ENCODE assay signal across 8 cellular contexts in genomic region chr9:77176686-77177142, GRCh38. TPM values are rescaled to one million over a fixed set of nuclear protein-coding genes. Genes with fewer than 3 reads are reported as not detected.
DNase-seq lines count a peak whose midpoint lies in the region; ATAC-seq, FAIRE-seq and TF ChIP-seq lines count a peak whose summit lies in the region.

No MANE protein-coding gene starts in this region.

- H2BK15ac ChIP-seq in mesenchymal stem cell (ENCODE audit: low read depth, poor library complexity, severe bottlenecking): no peak overlapping the region

- no peaks in the 10 kb centered on the region for H3K9me3 ChIP-seq in right atrium auricular region
- no peaks in the 10 kb centered on the region for H3K9me3 ChIP-seq in GM12878 (replicated peaks; ENCODE audit: control insufficient read depth, insufficient read depth, low read length)
- H3K9me3 ChIP-seq in mesenchymal stem cell (ENCODE audit: control insufficient read depth, low read length): no peaks in the 10 kb centered on the region
- H3K9me3 ChIP-seq in vagina: no peaks in the 10 kb centered on the region

- H2AFZ ChIP-seq in GM12878 (ENCODE audit: control insufficient read depth, low read depth, low read length): peak overlapping the region; percentile 63
- H2AFZ ChIP-seq in mesenchymal stem cell (ENCODE audit: low read depth, low read length): peak overlapping the region; percentile 49

- TF ChIP-seq RAD21 in GM12878 (IDR thresholded peaks at IDR 0.05; ENCODE audit: insufficient read depth, low read depth, low read length): no peak

- SMC1A ChIA-PET in GM12878 (lab: Charles Lee; ENCODE audit: uncharacterized antibody, unreplicated experiment): interaction anchor here (0.6 to 1.2 kb wide), 5 partner anchors 10 to 207 kb away, joined by 3 to 7 read pairs (median 3); no protein-coding TSS in a partner anchor

- no peak overlapping the region for H3K4ac ChIP-seq in mesenchymal stem cell (ENCODE audit: low read depth in 1 of 2, low read length in 2 of 2)

- H3K9ac ChIP-seq in GM12878 (ENCODE audit: control insufficient read depth, insufficient read depth, low read length) (no peak overlapping the region), mesenchymal stem cell (ENCODE audit: low read length) (peak overlapping the region; percentile 89)

- H3K27ac ChIP-seq in right atrium auricular region (peak overlapping the region; percentile 92 to 96), GM12878 (ENCODE audit: control insufficient read depth, insufficient read depth) (no peak overlapping the region), mesenchymal stem cell (ENCODE audit: low read length, poor library complexity, severe bottlenecking) (peak overlapping the region; percentile 5), vagina (peak overlapping the region; percentile 85)

- in situ Hi-C loops in GM12878 (cut with MboI): no loop called here

- no peaks in the 10 kb centered on the region for H4K20me1 ChIP-seq in GM12878 (ENCODE audit: control insufficient read depth, insufficient read depth)

- POLR2A ChIA-PET in GM12878 (lab: Charles Lee): no interaction called here

- H2AK5ac ChIP-seq in mesenchymal stem cell (ENCODE audit: low read length, severe bottlenecking): no peak overlapping the region

- H2BK5ac ChIP-seq in mesenchymal stem cell (ENCODE audit: low read depth, low read length, poor library complexity, severe bottlenecking): no peak overlapping the region

- H3K27me3 ChIP-seq in right atrium auricular region (no peaks in the 10 kb centered on the region), GM12878 (replicated peaks in 1 of 2; ENCODE audit: control insufficient read depth in 2 of 2, insufficient read depth in 2 of 2, low read length in 1 of 2) (no peaks in the 10 kb centered on the region), mesenchymal stem cell (ENCODE audit: control insufficient read depth in 1 of 2, insufficient read depth in 1 of 2, low read length in 2 of 2) (no peaks in the 10 kb centered on the region), vagina (no peaks in the 10 kb centered on the region)

- H3K79me2 ChIP-seq in GM12878 (ENCODE audit: control insufficient read depth, insufficient read depth, low read length): peaks cover 40% of the 10 kb centered on the region

- TF ChIP-seq CTCF in right atrium auricular region (IDR thresholded peaks at IDR 0.05) (no peak), GM12878 (IDR thresholded peaks at IDR 0.05 in 2 of 3, conservative IDR thresholded peaks at IDR 0.05 in 1 of 3; ENCODE audit: control insufficient read depth in 2 of 3, extremely low read depth in 1 of 3, insufficient read depth in 1 of 3, low read depth in 3 of 3, low read length in 3 of 3) (no peak), vagina (IDR thresholded peaks at IDR 0.05) (no peak)

- peak overlapping the region; percentile 89 to 90 for H3K4me3 ChIP-seq in right atrium auricular region
- H3K4me3 ChIP-seq in GM12878: peak overlapping the region; percentile 98
- H3K4me3 ChIP-seq in mesenchymal stem cell (ENCODE audit: insufficient read depth in 1 of 2, low read depth in 1 of 2, low read length in 2 of 2): peak overlapping the region; percentile 95 to 96
- peak overlapping the region; percentile 87 to 89 for H3K4me3 ChIP-seq in vagina

- H3K79me1 ChIP-seq in mesenchymal stem cell (replicated peaks; ENCODE audit: low read length, poor library complexity, severe bottlenecking): peaks cover 3% of the 10 kb centered on the region

- no peak for DNase-seq in right atrium auricular region (ENCODE audit: low spot score)
- DNase-seq in Right ventricle myocardium superior: no peak
- DNase-seq in GM12878 (ENCODE audit: low read depth, low spot score): no peak
- DNase-seq in mesenchymal stem cell: no peak
- DNase-seq in vagina (ENCODE audit: extremely low spot score in 2 of 2): peak in 1 of 2 donors; percentile 90
- no peak for DNase-seq in NCI-H146 treated with DMSO at 0.1 percent for 48 hours (lab: John Stamatoyannopoulos, UW; ENCODE audit: unreplicated experiment)
- no peak for DNase-seq in NOMO-1 (lab: John Stamatoyannopoulos, UW; ENCODE audit: unreplicated experiment in 2 of 2)
- DNase-seq in stimulated activated CD4-positive, alpha-beta T cell treated with anti-CD3 and anti-CD28 coated beads, Interleukin-15, amount 100 ng/mL, for 24 hours: no peak

- BruUV-seq in GM12878 (replicated peaks; lab: Mats Ljungman, UMichigan): no TSS peak

- peak overlapping the region; percentile 30 for H3K4me2 ChIP-seq in GM12878 (ENCODE audit: control insufficient read depth, insufficient read depth)
- H3K4me2 ChIP-seq in mesenchymal stem cell (ENCODE audit: low read length, poor library complexity, severe bottlenecking): peak overlapping the region; percentile 70

- RAD21 ChIA-PET in GM12878 (lab: Charles Lee; ENCODE audit: unreplicated experiment): interaction anchor here (1.0 to 2.4 kb wide), 2 partner anchors 10 to 39 kb away, joined by 3 to 9 read pairs; no protein-coding TSS in a partner anchor

- no peak for FAIRE-seq in GM12878 (lab: Jason Lieb, UNC)

- H2BK120ac ChIP-seq in mesenchymal stem cell (ENCODE audit: low read depth, low read length): no peak overlapping the region

- TF ChIP-seq EP300 in GM12878 (IDR thresholded peaks at IDR 0.05; ENCODE audit: borderline replicate concordance in 1 of 2, control insufficient read depth in 1 of 2, low read depth in 2 of 2, low read length in 2 of 2): no peak

- TF ChIP-seq POLR2A in GM12878 (IDR thresholded peaks at IDR 0.05; ENCODE audit: low read depth, low read length) (no peak), vagina (IDR thresholded peaks at IDR 0.05) (no peak)

- H3K36me3 ChIP-seq in right atrium auricular region: no peaks in the 10 kb centered on the region
- H3K36me3 ChIP-seq in GM12878 (ENCODE audit: control insufficient read depth in 2 of 2, insufficient read depth in 2 of 2, low read length in 1 of 2): no peaks in the 10 kb centered on the region
- H3K36me3 ChIP-seq in mesenchymal stem cell (ENCODE audit: control insufficient read depth in 1 of 2, insufficient read depth in 2 of 2, low read depth in 1 of 2, low read length in 2 of 2): no peaks in the 10 kb centered on the region
- H3K36me3 ChIP-seq in vagina: no peaks in the 10 kb centered on the region

- CTCF ChIA-PET in GM12878 (lab: Yijun Ruan, JAX): interaction anchor here (1.0 to 3.2 kb wide), 2 partner anchors 10 to 186 kb away, joined by 3 to 21 read pairs; no protein-coding TSS in a partner anchor

- no peak overlapping the region for H3K23ac ChIP-seq in mesenchymal stem cell (ENCODE audit: low read length in 2 of 2)

- under 1% methylated on average over 10 of the region's 10 CpGs for WGBS in GM12878 (ENCODE audit: insufficient coverage, insufficient replicate concordance, low lambda C conversion rate, missing lambda C conversion rate)
- WGBS in mesenchymal stem cell: 2% methylated on average over 10 of the region's 10 CpGs

- intact Hi-C loops in Right ventricle myocardium superior (cut with DNase I): no loop called here
- intact Hi-C loops in GM12878 (cut with micrococcal nuclease; ENCODE audit: unreplicated experiment): no loop called here
- intact Hi-C loops in vagina (cut with DNase I): no loop called here

- H3K4me1 ChIP-seq in right atrium auricular region: peaks cover 0 to 23% of the 10 kb centered on the region in 2 donors
- H3K4me1 ChIP-seq in GM12878 (ENCODE audit: control insufficient read depth, insufficient read depth, low read length): peaks cover 3% of the 10 kb centered on the region; the same call in 1 of the 2 replicates
- peaks cover 4% of the 10 kb centered on the region for H3K4me1 ChIP-seq in mesenchymal stem cell (ENCODE audit: control insufficient read depth, insufficient read depth, low read depth, low read length)
- peaks cover 18% of the 10 kb centered on the region for H3K4me1 ChIP-seq in vagina

- no peak overlapping the region for H4K91ac ChIP-seq in mesenchymal stem cell (ENCODE audit: low read length)

- ATAC-seq in Right ventricle myocardium superior (ENCODE audit: poor library complexity) (no peak), GM12878 (no peak)

- no peak overlapping the region for H4K8ac ChIP-seq in mesenchymal stem cell (ENCODE audit: low read length)

- no peak overlapping the region for H3K14ac ChIP-seq in mesenchymal stem cell (ENCODE audit: low read length in 2 of 2)

- peak overlapping the region; percentile 6 to 44 for H3K18ac ChIP-seq in mesenchymal stem cell (ENCODE audit: low read depth in 1 of 2, low read length in 2 of 2)

- no peak overlapping the region for H2BK12ac ChIP-seq in mesenchymal stem cell (ENCODE audit: low read length in 2 of 2)

TF ChIP-seq in GM12878, 131 proteins besides CTCF, POLR2A, EP300 and RAD21:
- TF ChIP-seq POU2F2 (IDR thresholded peaks at IDR 0.05; ENCODE audit: borderline replicate concordance, low read depth, low read length): no peak
- TF ChIP-seq IKZF2 (IDR thresholded peaks at IDR 0.05): 0 out of 4 replicates have a peak, but pooled peaks of 1 of the 2 experiments have one; percentile 5

RNA-seq across cellular contexts. Expression of gene VPS13A, which starts 0.6 kb away (rescaled TPM):
- total RNA-seq in right atrium auricular region (10 to 100 TPM; 29.5 to 43.8 TPM), Right ventricle myocardium superior (35.0 TPM), GM12878 (2014; rRNA removed) (31.9 and 35.3 TPM in 2 replicates), GM12878 (2014; rRNA removed; fragmentation: Illumina TruSeq; extraction: Trizol) (33.9 and 36.2 TPM in 2 replicates), GM12878 (2021) (27.4 and 30.0 TPM in 2 replicates), vagina (37.8 TPM)
- total RNA-seq in GM12878 (2013; cell fraction: nucleolus; rRNA removed): 252 TPM in 2 replicates
- 4.4 TPM for polyA plus RNA-seq in GM12878 (2011; ENCODE audit: low read depth)
- polyA plus RNA-seq in GM12878 (2011; rRNA removed) (35.2 and 64.2 TPM in 2 replicates), GM12878 (2014; fragmentation: Illumina TruSeq; extraction: Trizol) (25.8 and 30.6 TPM in 2 replicates), GM12878 (2014; fragmentation: Nextera tagmentation; extraction: Ambion mirVana) (10 to 100 TPM; 10.0 to 13.5 TPM), GM12878 (2014; rRNA removed) (12.9 and 16.4 TPM in 2 replicates), GM12878 (2016; fragmentation: Nextera tagmentation; extraction: Ambion mirVana) (10 to 100 TPM; 13.1 to 16.4 TPM)
- 6.3 and 6.7 TPM in 2 replicates for polyA plus RNA-seq in GM12878 (2011; cell fraction: cytosol; rRNA removed)
- polyA plus RNA-seq in GM12878 (2011; cell fraction: nucleus; rRNA removed): 37.9 and 40.3 TPM in 2 replicates
- 9.6 and 12.4 TPM in 2 replicates for polyA plus RNA-seq in GM12878 (2012)
- 56.8 and 65.4 TPM in 2 replicates for polyA minus RNA-seq in GM12878 (2011; rRNA and poly(A)+ RNA removed)
- polyA minus RNA-seq in GM12878 (2011; cell fraction: cytosol; rRNA and poly(A)+ RNA removed): 23.5 and 25.4 TPM in 2 replicates
- 96.7 and 130 TPM in 2 replicates for polyA minus RNA-seq in GM12878 (2011; cell fraction: nucleus; rRNA and poly(A)+ RNA removed)
- 13.6 TPM for polyA plus RNA-seq in mesenchymal stem cell (2013, experiment 1 of 2)
- polyA plus RNA-seq in mesenchymal stem cell (2013, experiment 2 of 2): 11.8 TPM
